ENCODE assay signal across 8 cellular contexts in genomic region chr7:7970113-7970619, GRCh38. TPM values are rescaled to one million over a fixed set of nuclear protein-coding genes. Genes with fewer than 3 reads are reported as not detected.
DNase-seq lines count a peak whose midpoint lies in the region; ATAC-seq and TF ChIP-seq lines count a peak whose summit lies in the region.

No MANE protein-coding gene starts in this region.

- H3K27me3 ChIP-seq in CD8-positive, alpha-beta T cell (ENCODE audit: insufficient read depth, low read length), result no peaks in the 10 kb centered on the region
- no peaks in the 10 kb centered on the region for H3K27me3 ChIP-seq in naive thymus-derived CD4-positive, alpha-beta T cell (ENCODE audit: control insufficient read depth in 2 of 2, insufficient read depth in 2 of 2, low read length in 2 of 2)

- intact Hi-C loops in CD8-positive, alpha-beta T cell (cut with DNase I, micrococcal nuclease), result loop anchor here (2.0 to 5.0 kb wide), 5 partner anchors 19 to 398 kb away; no protein-coding TSS in a partner anchor
- intact Hi-C loops in naive thymus-derived CD4-positive, alpha-beta T cell (cut with micrococcal nuclease), result loop anchor here (1.0 to 5.0 kb wide), 10 partner anchors 8 to 713 kb away; no protein-coding TSS in a partner anchor

- H3K36me3 Mint-ChIP-seq in CD8-positive, alpha-beta T cell, result peaks cover 4% of the 10 kb centered on the region
- H3K36me3 Mint-ChIP-seq in naive thymus-derived CD4-positive, alpha-beta T cell, result peaks cover 0 to 1% (median 0%) of the 10 kb centered on the region in 5 donors
- H3K36me3 Mint-ChIP-seq in progenitor cell of endocrine pancreas (ENCODE audit: insufficient read depth), result no peaks in the 10 kb centered on the region

- no peaks in the 10 kb centered on the region for H3K27me3 Mint-ChIP-seq in CD8-positive, alpha-beta T cell (ENCODE audit: low read depth)
- no peaks in the 10 kb centered on the region for H3K27me3 Mint-ChIP-seq in naive thymus-derived CD4-positive, alpha-beta T cell
- no peaks in the 10 kb centered on the region for H3K27me3 Mint-ChIP-seq in progenitor cell of endocrine pancreas

- no peak for ATAC-seq in CD8-positive, alpha-beta T cell
- no peak for ATAC-seq in naive thymus-derived CD4-positive, alpha-beta T cell
- ATAC-seq in GM21390 (IDR thresholded peaks at IDR 0.05; ENCODE audit: unreplicated experiment) (no peak), GM21717 (IDR thresholded peaks at IDR 0.05; ENCODE audit: unreplicated experiment) (no peak)

- H3K9me3 ChIP-seq in CD8-positive, alpha-beta T cell (ENCODE audit: low read length), result no peaks in the 10 kb centered on the region
- no peaks in the 10 kb centered on the region for H3K9me3 ChIP-seq in naive thymus-derived CD4-positive, alpha-beta T cell (ENCODE audit: control insufficient read depth in 2 of 3, low read length in 3 of 3)

- peak overlapping the region; percentile 41 for H3K27ac ChIP-seq in CD8-positive, alpha-beta T cell (ENCODE audit: low read depth, low read length)
- peak overlapping the region; percentile 88 for H3K27ac ChIP-seq in naive thymus-derived CD4-positive, alpha-beta T cell (ENCODE audit: low read depth, low read length)

- H3K27ac Mint-ChIP-seq in CD8-positive, alpha-beta T cell, result no peak overlapping the region
- H3K27ac Mint-ChIP-seq in naive thymus-derived CD4-positive, alpha-beta T cell, result no peak overlapping the region
- H3K27ac Mint-ChIP-seq in progenitor cell of endocrine pancreas, result no peak overlapping the region

- peaks cover 27% of the 10 kb centered on the region for H3K4me1 ChIP-seq in CD8-positive, alpha-beta T cell (ENCODE audit: insufficient read depth, low read length)
- H3K4me1 ChIP-seq in naive thymus-derived CD4-positive, alpha-beta T cell (ENCODE audit: control insufficient read depth in 2 of 2, insufficient read depth in 2 of 2, low read length in 2 of 2), result peaks cover 22 to 36% of the 10 kb centered on the region in 2 donors

- TF ChIP-seq CTCF in CD8-positive, alpha-beta T cell (IDR thresholded peaks at IDR 0.05), result no peak
- no peak for TF ChIP-seq CTCF in progenitor cell of endocrine pancreas (IDR thresholded peaks at IDR 0.05; ENCODE audit: unreplicated experiment)

- H3K9me3 Mint-ChIP-seq in CD8-positive, alpha-beta T cell, result no peaks in the 10 kb centered on the region
- H3K9me3 Mint-ChIP-seq in naive thymus-derived CD4-positive, alpha-beta T cell, result no peaks in the 10 kb centered on the region
- H3K9me3 Mint-ChIP-seq in progenitor cell of endocrine pancreas (ENCODE audit: low read depth), result no peaks in the 10 kb centered on the region

- no peak overlapping the region for H3K4me3 Mint-ChIP-seq in CD8-positive, alpha-beta T cell
- H3K4me3 Mint-ChIP-seq in naive thymus-derived CD4-positive, alpha-beta T cell, result no peak overlapping the region
- no peak overlapping the region for H3K4me3 Mint-ChIP-seq in progenitor cell of endocrine pancreas (ENCODE audit: low read depth)

- peaks cover 39% of the 10 kb centered on the region for H3K4me1 Mint-ChIP-seq in CD8-positive, alpha-beta T cell (ENCODE audit: low read depth)
- H3K4me1 Mint-ChIP-seq in naive thymus-derived CD4-positive, alpha-beta T cell, result peaks cover 13 to 41% (median 34%) of the 10 kb centered on the region in 7 donors
- H3K4me1 Mint-ChIP-seq in progenitor cell of endocrine pancreas (ENCODE audit: low read depth), result peaks cover 13% of the 10 kb centered on the region

- CTCF ChIA-PET in CD8-positive, alpha-beta T cell (lab: Charles Lee), result interaction anchor here (1.1 to 2.4 kb wide), 4 partner anchors 27 to 289 kb away, joined by 3 to 10 read pairs (median 6); no protein-coding TSS in a partner anchor
- CTCF ChIA-PET in naive thymus-derived CD4-positive, alpha-beta T cell (lab: Charles Lee), result interaction anchor here (0.6 to 1.5 kb wide), 3 partner anchors 169 to 220 kb away, joined by 3 to 8 read pairs (median 8); no protein-coding TSS in a partner anchor

- peak overlapping the region; percentile 38 for H3K4me3 ChIP-seq in CD8-positive, alpha-beta T cell (ENCODE audit: low read depth, low read length)
- peak overlapping the region; percentile 66 for H3K4me3 ChIP-seq in naive thymus-derived CD4-positive, alpha-beta T cell (ENCODE audit: low read length)

- H3K36me3 ChIP-seq in CD8-positive, alpha-beta T cell (ENCODE audit: insufficient read depth, low read length), result no peaks in the 10 kb centered on the region
- peaks cover 0 to 6% (median 0%) of the 10 kb centered on the region in 3 experiments for H3K36me3 ChIP-seq in naive thymus-derived CD4-positive, alpha-beta T cell (ENCODE audit: control insufficient read depth in 2 of 3, insufficient read depth in 3 of 3, low read length in 3 of 3)

- no peak for DNase-seq in CD8-positive, alpha-beta T cell
- DNase-seq in NCI-H1694 (lab: John Stamatoyannopoulos, UW) (peak; percentile 12), cerebellum (ENCODE audit: low spot score) (peak; percentile 15), progenitor cell of endocrine pancreas (ENCODE audit: low spot score, unreplicated experiment) (no peak), GOT3 (lab: John Stamatoyannopoulos, UW) (no peak)
- DNase-seq in naive thymus-derived CD4-positive, alpha-beta T cell, result peak in 1 of 9 donors; percentile 26

- POLR2A ChIA-PET in CD8-positive, alpha-beta T cell (lab: Charles Lee), result interaction anchor here (0.8 to 4.2 kb wide), 17 partner anchors 9 to 330 kb away, joined by 3 to 23 read pairs (median 5); partner anchors contain the start of gene UMAD1
- POLR2A ChIA-PET in naive thymus-derived CD4-positive, alpha-beta T cell (lab: Charles Lee), result interaction anchor here (0.6 to 5.7 kb wide), 37 partner anchors 8 to 402 kb away, joined by 3 to 43 read pairs (median 5); partner anchors contain the start of gene UMAD1

RNA-seq across cellular contexts. Expression of gene GLCCI1, which starts 1.6 kb away (rescaled TPM):
- 10 to 100 TPM; 21.8 to 23.6 TPM for total RNA-seq in CD8-positive, alpha-beta T cell
- total RNA-seq in cerebellum (51.2 TPM), progenitor cell of endocrine pancreas (39.3 and 42.4 TPM in 2 replicates)
- total RNA-seq in naive thymus-derived CD4-positive, alpha-beta T cell, result 10 to 100 TPM; 24.9 to 43.1 (median 35.4) TPM
- polyA plus RNA-seq in naive thymus-derived CD4-positive, alpha-beta T cell, result 10 to 100 TPM in 1 of 2 donors, 1 to 10 TPM in 1; 6.9 to 12.7 TPM

Comparison
In these comparisons a context has a peak if more than half of its experiments do, and no peak if none do; other contexts are left out.
1. DNase-seq: peak in NCI-H1694 (single experiment) and cerebellum (single experiment); none in CD8-positive, alpha-beta T cell (0 of 7), progenitor cell of endocrine pancreas (single experiment) and GOT3 (single experiment).